ENCODE assay signal across 25 cellular contexts in genomic region chr11:111402411-111402810, GRCh38. TPM values are rescaled to one million over a fixed set of nuclear protein-coding genes. Genes with fewer than 3 reads are reported as not detected.
A peak's percentile ranks its signal among the peaks of the same experiment; 100 is the strongest.
DNase-seq lines count a peak whose midpoint lies in the region; ATAC-seq and TF ChIP-seq lines count a peak whose summit lies in the region.
"Had no signal": no experiment of that assay in that cellular context is flagged by ENCODE, and none has a peak within 500 bp of the region (broad histone marks: within the 10 kb centered on the region; RNA-seq: fewer than 3 reads in every experiment).

No MANE protein-coding gene starts in this region.

- TF ChIP-seq POLR2A in adrenal gland (IDR thresholded peaks at IDR 0.05), result no peak

- H4K20me1 ChIP-seq in OCI-LY3 (ENCODE audit: insufficient read depth, low read length), result no peaks in the 10 kb centered on the region

- H3K27me3 ChIP-seq in OCI-LY3 (ENCODE audit: low read depth, low read length), result no peaks in the 10 kb centered on the region
- H3K27me3 ChIP-seq in upper lobe of right lung, result no peaks in the 10 kb centered on the region
- H3K27me3 ChIP-seq in adrenal gland, result no peaks in the 10 kb centered on the region
- no peaks in the 10 kb centered on the region for H3K27me3 ChIP-seq in endodermal cell (ENCODE audit: control insufficient read depth, insufficient read depth, low read length, poor library complexity, severe bottlenecking)
- H3K27me3 ChIP-seq: gastroesophageal sphincter had no signal

- peaks cover 19% of the 10 kb centered on the region for H3K27me3 Mint-ChIP-seq in HFFc6 (ENCODE audit: insufficient read depth)
- H3K27me3 Mint-ChIP-seq in endodermal cell (ENCODE audit: insufficient read depth), result no peaks in the 10 kb centered on the region
- H3K27me3 Mint-ChIP-seq: activated CD8-positive, alpha-beta T cell treated with anti-CD3 and anti-CD28 coated beads for 36 hours had no signal

- H3K36me3 ChIP-seq in OCI-LY3 (replicated peaks; ENCODE audit: low read depth, low read length) (peaks cover 27% of the 10 kb centered on the region), upper lobe of right lung (no peaks in the 10 kb centered on the region), adrenal gland (replicated peaks in 1 of 2) (no peaks in the 10 kb centered on the region), endodermal cell (ENCODE audit: control insufficient read depth, insufficient read depth, low read length) (no peaks in the 10 kb centered on the region)
- H3K36me3 ChIP-seq: BE2C, gastroesophageal sphincter had no signal

- H3K9ac ChIP-seq in OCI-LY3 (ENCODE audit: low read length) (peak overlapping the region; percentile 16; the same call in 1 of the 2 replicates), endodermal cell (ENCODE audit: extremely low read depth, low read length, poor library complexity, severe bottlenecking) (no peak overlapping the region)

- H3K79me2 ChIP-seq in OCI-LY3 (ENCODE audit: low read length), result peaks cover 5% of the 10 kb centered on the region; the same call in 1 of the 2 replicates

- no peak overlapping the region for H3K4me3 ChIP-seq in OCI-LY3 (ENCODE audit: low read length)
- H3K4me3 ChIP-seq in upper lobe of right lung, result no peak overlapping the region
- no peak overlapping the region for H3K4me3 ChIP-seq in adrenal gland
- no peak overlapping the region for H3K4me3 ChIP-seq in endodermal cell (ENCODE audit: low read length)
- H3K4me3 ChIP-seq: coronary artery, gastroesophageal sphincter, smooth muscle cell had no signal

- DNase-seq in NCI-H748 (lab: John Stamatoyannopoulos, UW; ENCODE audit: unreplicated experiment) (peak; percentile 3), NCI-H748 treated with DMSO at 0.1 percent for 48 hours (lab: John Stamatoyannopoulos, UW) (no peak), NCI-H2029 treated with DMSO at 0.1 percent for 48 hours (lab: John Stamatoyannopoulos, UW) (peak; percentile 95), upper lobe of right lung (no peak), HFFc6 (no peak), adrenal gland (no peak), endodermal cell (no peak)
- DNase-seq: activated CD8-positive, alpha-beta T cell treated with anti-CD3 and anti-CD28 coated beads for 36 hours; activated gamma-delta T cell; activated T-cell treated with anti-CD3 and anti-CD28 coated beads for 4 hours; BE2C; kidney; NCI-H1417 treated with DMSO at 0.1 percent for 48 hours; NCI-H2227 treated with DMSO at 0.1 percent for 48 hours; stimulated activated CD4-positive, alpha-beta T cell treated with anti-CD3 and anti-CD28 coated beads, Interleukin-4, amount 100 ng/mL, for 1 hour; stimulated activated naive CD4-positive, alpha-beta T cell treated with Interleukin-2 at 50 U/mL for 16 hours; T-helper 9 cell had no signal

- peaks cover 19% of the 10 kb centered on the region; the same call in 1 of the 2 replicates for H3K9me3 ChIP-seq in OCI-LY3 (ENCODE audit: insufficient read depth, low read length)
- H3K9me3 ChIP-seq in upper lobe of right lung, result no peaks in the 10 kb centered on the region
- no peaks in the 10 kb centered on the region for H3K9me3 ChIP-seq in adrenal gland (replicated peaks in 1 of 3)
- no peaks in the 10 kb centered on the region for H3K9me3 ChIP-seq in endodermal cell (ENCODE audit: control insufficient read depth, low read length)
- H3K9me3 ChIP-seq: BE2C, gastroesophageal sphincter had no signal

- WGBS in adrenal gland, 4 donors, result 81 to 93% (median 88%) methylated on average over 3 of the region's 3 CpGs
- 95% methylated on average over 3 of the region's 3 CpGs; no CpG with 5 or more reads in 1 of the 2 experiments for WGBS in endodermal cell (ENCODE audit: insufficient coverage in 1 of 2, insufficient read length in 1 of 2), 2 experiments

- H3K4me1 ChIP-seq in OCI-LY3 (ENCODE audit: low read length) (peaks cover 76% of the 10 kb centered on the region), upper lobe of right lung (no peaks in the 10 kb centered on the region), adrenal gland (replicated peaks in 1 of 2) (no peaks in the 10 kb centered on the region), endodermal cell (ENCODE audit: control insufficient read depth, insufficient read depth, low read length) (no peaks in the 10 kb centered on the region)
- H3K4me1 ChIP-seq: BE2C, gastroesophageal sphincter had no signal

- no peak overlapping the region for H3K4me2 ChIP-seq in OCI-LY3 (ENCODE audit: low read length)
- H3K4me2 ChIP-seq: smooth muscle cell had no signal

- no peak overlapping the region for H3K4me3 Mint-ChIP-seq in HFFc6
- H3K4me3 Mint-ChIP-seq in endodermal cell, result no peak overlapping the region
- H3K4me3 Mint-ChIP-seq: activated CD8-positive, alpha-beta T cell treated with anti-CD3 and anti-CD28 coated beads for 36 hours had no signal

- H3K27ac Mint-ChIP-seq in HFFc6, result no peak overlapping the region
- H3K27ac Mint-ChIP-seq in endodermal cell, result no peak overlapping the region
- H3K27ac Mint-ChIP-seq: activated CD8-positive, alpha-beta T cell treated with anti-CD3 and anti-CD28 coated beads for 36 hours had no signal

- intact Hi-C loops in upper lobe of right lung (cut with DNase I), result no loop called here
- intact Hi-C loops in adrenal gland (cut with DNase I), result no loop called here

- peak; percentile 21 for ATAC-seq in upper lobe of right lung
- ATAC-seq: activated CD8-positive, alpha-beta T cell treated with anti-CD3 and anti-CD28 coated beads for 36 hours; gastroesophageal sphincter; SK-N-SH treated with all-trans-retinoic acid at 6 μM for 48 hours had no signal

- no peak overlapping the region for H2AFZ ChIP-seq in OCI-LY3 (ENCODE audit: low read depth, low read length)

- TF ChIP-seq CTCF in OCI-LY3 (IDR thresholded peaks at IDR 0.05; ENCODE audit: low read depth, low read length) (no peak), upper lobe of right lung (IDR thresholded peaks at IDR 0.05) (no peak), HFFc6 (IDR thresholded peaks at IDR 0.05) (no peak), adrenal gland (IDR thresholded peaks at IDR 0.05) (no peak), endodermal cell (conservative IDR thresholded peaks at IDR 0.05) (no peak)

- no peaks in the 10 kb centered on the region for H3K9me3 Mint-ChIP-seq in HFFc6
- peaks cover 4% of the 10 kb centered on the region for H3K9me3 Mint-ChIP-seq in endodermal cell

- H3K27ac ChIP-seq in OCI-LY3 (ENCODE audit: low read length) (peak overlapping the region; percentile 92), upper lobe of right lung (no peak overlapping the region), adrenal gland (no peak overlapping the region), endodermal cell (ENCODE audit: low read depth, low read length) (no peak overlapping the region)
- H3K27ac ChIP-seq: coronary artery, gastroesophageal sphincter, RWPE1 had no signal

- H3K4me1 Mint-ChIP-seq in HFFc6 (ENCODE audit: low read depth) (no peaks in the 10 kb centered on the region), endodermal cell (peaks cover 4% of the 10 kb centered on the region)

- H3K36me3 Mint-ChIP-seq in HFFc6 (ENCODE audit: low read depth), result no peaks in the 10 kb centered on the region
- no peaks in the 10 kb centered on the region for H3K36me3 Mint-ChIP-seq in endodermal cell (ENCODE audit: low read depth)

RNA-seq across cellular contexts. Expression of gene POU2AF1, which starts 23.3 kb away (rescaled TPM):
- total RNA-seq in upper lobe of right lung (2.5 TPM), adrenal gland (under 1 TPM in 3 of 8 donors, not detected in 5; 0.18 to 0.71 (median 0.38) TPM), endodermal cell (under 1 TPM; 0.46 to 0.77 TPM)
- total RNA-seq in HFFc6 (2021; fragmentation: NEBNext Ultra II Directional; extraction: Animal tissue kit (Norgen Biotek cat#: 25700)), result not detected
- polyA plus RNA-seq in adrenal gland, result 1 to 10 TPM in 1 of 3 donors, under 1 TPM in 2; 0.03 to 1.7 (median 0.80) TPM
- polyA plus RNA-seq in endodermal cell (2013, experiment 1 of 2), result not detected
- not detected for polyA plus RNA-seq in endodermal cell (2013, experiment 2 of 2)
- total RNA-seq: H1, lung microvascular endothelial cell, smooth muscle cell had no signal
- polyA plus RNA-seq: H1, smooth muscle cell had no signal

Comparison
In these comparisons a context has a peak if more than half of its experiments do, and no peak if none do; other contexts are left out.
1. DNase-seq: peak in NCI-H748 (single experiment) and NCI-H2029 treated with DMSO at 0.1 percent for 48 hours (single experiment); none in NCI-H748 treated with DMSO at 0.1 percent for 48 hours (single experiment), upper lobe of right lung (single experiment), HFFc6 (single experiment), adrenal gland (0 of 7) and endodermal cell (single experiment).